Comparison of ENCODE assay signal across 12 cellular contexts in genomic region chr2:15673919-15674636, GRCh38.
DNase-seq lines count a peak whose midpoint lies in the region; ATAC-seq and TF ChIP-seq lines count a peak whose summit lies in the region.
"Had no signal": no experiment of that assay in that cellular context is flagged by ENCODE, and none has a peak within 500 bp of the region (broad histone marks: within the 10 kb centered on the region; RNA-seq: fewer than 3 reads in every experiment).

No MANE protein-coding gene starts in this region.

- H3K4me1 Mint-ChIP-seq in nephron progenitor cell: peaks cover 75% of the 10 kb centered on the region
- H3K4me1 Mint-ChIP-seq: activated CD4-positive, alpha-beta T cell treated with anti-CD3 and anti-CD28 coated beads for 36 hours; IgD-negative memory B cell had no signal

- H3K4me1 ChIP-seq in RWPE2 (ENCODE audit: insufficient read depth, poor library complexity, severe bottlenecking) (peaks cover 10% of the 10 kb centered on the region), adrenal gland (replicated peaks in 1 of 2) (no peaks in the 10 kb centered on the region)

- H3K27ac Mint-ChIP-seq in nephron progenitor cell: peak overlapping the region; percentile 75
- H3K27ac Mint-ChIP-seq: activated CD4-positive, alpha-beta T cell treated with anti-CD3 and anti-CD28 coated beads for 36 hours had no signal

- peak; percentile 46 for ATAC-seq in RWPE2 (ENCODE audit: low read depth)
- ATAC-seq in GM21576 (IDR thresholded peaks at IDR 0.05; ENCODE audit: unreplicated experiment): no peak
- ATAC-seq: activated CD4-positive, alpha-beta T cell treated with anti-CD3 and anti-CD28 coated beads for 36 hours had no signal

- H3K27ac ChIP-seq in RWPE2 (ENCODE audit: poor library complexity, severe bottlenecking) (no peak overlapping the region), adrenal gland (no peak overlapping the region), caudate nucleus (ENCODE audit: low read depth, low read length) (no peak overlapping the region)
- H3K27ac ChIP-seq: SK-N-MC had no signal

- H3K4me3 ChIP-seq in RWPE2 (ENCODE audit: severe bottlenecking) (no peak overlapping the region), fibroblast of the aortic adventitia (ENCODE audit: low read depth, low read length) (no peak overlapping the region), adrenal gland (no peak overlapping the region)
- H3K4me3 ChIP-seq: SK-N-MC had no signal

- intact Hi-C loops in adrenal gland (cut with DNase I): no loop called here

- H3K9me3 Mint-ChIP-seq in nephron progenitor cell: peaks cover 14% of the 10 kb centered on the region

- H3K27me3 ChIP-seq in RWPE2 (ENCODE audit: insufficient read depth, poor library complexity, severe bottlenecking) (no peaks in the 10 kb centered on the region), adrenal gland (no peaks in the 10 kb centered on the region)

- TF ChIP-seq CTCF in RWPE2 (IDR thresholded peaks at IDR 0.05; ENCODE audit: poor library complexity, severe bottlenecking) (no peak), fibroblast of the aortic adventitia (IDR thresholded peaks at IDR 0.05; ENCODE audit: insufficient read depth, low read length) (no peak), nephron progenitor cell (IDR thresholded peaks at IDR 0.05) (no peak), adrenal gland (IDR thresholded peaks at IDR 0.05) (no peak)

- no peak for TF ChIP-seq POLR2A in adrenal gland (IDR thresholded peaks at IDR 0.05)

- DNase-seq in ELF-1 (ENCODE audit: low read depth, low spot score) (peak; percentile 70), RWPE2 (ENCODE audit: low spot score) (no peak), fibroblast of the aortic adventitia (ENCODE audit: low read depth) (peak; percentile 7), nephron progenitor cell (peak; percentile 53), OCI-M2 (lab: John Stamatoyannopoulos, UW; ENCODE audit: unreplicated experiment) (no peak), adrenal gland (no peak), caudate nucleus (lab: John Stamatoyannopoulos, UW) (no peak)
- DNase-seq: activated CD4-positive, alpha-beta T cell treated with anti-CD3 and anti-CD28 coated beads for 36 hours; activated gamma-delta T cell treated with Interleukin-2 at 50 U/mL for 16 hours had no signal

- H3K36me3 ChIP-seq in RWPE2 (ENCODE audit: low read depth) (no peaks in the 10 kb centered on the region), adrenal gland (replicated peaks in 1 of 2) (no peaks in the 10 kb centered on the region)

- WGBS in adrenal gland, 4 donors: 77 to 89% (median 84%) methylated on average over 7 of the region's 7 CpGs

- H3K36me3 Mint-ChIP-seq in nephron progenitor cell (ENCODE audit: low read depth): peaks cover 6% of the 10 kb centered on the region
- H3K36me3 Mint-ChIP-seq: IgD-negative memory B cell had no signal

- H3K9me3 ChIP-seq in RWPE2 (ENCODE audit: severe bottlenecking): no peaks in the 10 kb centered on the region
- no peaks in the 10 kb centered on the region for H3K9me3 ChIP-seq in adrenal gland (replicated peaks in 1 of 3)

- peaks cover 3% of the 10 kb centered on the region for H3K27me3 Mint-ChIP-seq in nephron progenitor cell (ENCODE audit: low read depth, poor library complexity)

- no peak overlapping the region for H3K4me3 Mint-ChIP-seq in nephron progenitor cell
- H3K4me3 Mint-ChIP-seq: activated CD4-positive, alpha-beta T cell treated with anti-CD3 and anti-CD28 coated beads for 36 hours; IgD-negative memory B cell had no signal

Comparison
In these comparisons a context has a peak if more than half of its experiments do, and no peak if none do; other contexts are left out.
1. DNase-seq: peak in ELF-1 (single experiment), fibroblast of the aortic adventitia (single experiment) and nephron progenitor cell (single experiment); none in RWPE2 (single experiment), OCI-M2 (single experiment), adrenal gland (0 of 7) and caudate nucleus (0 of 61).